19 cellular contexts compared by ENCODE assay signal in genomic region chr4:3267576-3268394, GRCh38. TPM values are rescaled to one million over a fixed set of nuclear protein-coding genes. Genes with fewer than 3 reads are reported as not detected.
DNase-seq lines count a peak whose midpoint lies in the region; ATAC-seq, FAIRE-seq and TF ChIP-seq lines count a peak whose summit lies in the region.
"Had no signal": no experiment of that assay in that cellular context is flagged by ENCODE, and none has a peak within 500 bp of the region (broad histone marks: within the 10 kb centered on the region; RNA-seq: fewer than 3 reads in every experiment).

No MANE protein-coding gene starts in this region.

- no peak for TF ChIP-seq CTCF in foreskin keratinocyte (conservative IDR thresholded peaks at IDR 0.05)

- H2AFZ ChIP-seq in trophoblast cell (ENCODE audit: insufficient read depth, low read length, poor library complexity): no peak overlapping the region

- no peak overlapping the region for H3K4me3 ChIP-seq in trophoblast cell (ENCODE audit: low read depth, low read length)
- H3K4me3 ChIP-seq: lower lobe of right lung had no signal

- H3K79me1 ChIP-seq in trophoblast cell (ENCODE audit: low read length): no peaks in the 10 kb centered on the region

- no peaks in the 10 kb centered on the region for H3K36me3 ChIP-seq in trophoblast cell (ENCODE audit: control insufficient read depth in 1 of 2, insufficient read depth in 2 of 2, low read length in 2 of 2)
- H3K36me3 ChIP-seq: brain microvascular endothelial cell, lower lobe of right lung, neutrophil had no signal

- no peak overlapping the region for H3K27ac ChIP-seq in foreskin keratinocyte
- H3K27ac ChIP-seq in trophoblast cell (ENCODE audit: low read depth, low read length): no peak overlapping the region
- H3K27ac ChIP-seq: 22Rv1, brain microvascular endothelial cell, lower lobe of right lung, neutrophil had no signal

- no peak overlapping the region for H4K12ac ChIP-seq in trophoblast cell (ENCODE audit: low read depth, low read length)

- H3K27me3 ChIP-seq in foreskin keratinocyte (peaks cover 23% of the 10 kb centered on the region), trophoblast cell (ENCODE audit: insufficient read depth, low read length) (no peaks in the 10 kb centered on the region)
- H3K27me3 ChIP-seq: brain microvascular endothelial cell, neutrophil had no signal

- no peak overlapping the region for H3K4me3 Mint-ChIP-seq in activated naive CD8-positive, alpha-beta T cell treated with anti-CD3 and anti-CD28 coated beads for 36 hours
- H3K4me3 Mint-ChIP-seq: activated naive CD8-positive, alpha-beta T cell treated with anti-CD3 and anti-CD28 coated beads, Interleukin-2, amount 50 U/mL, for 24 hours; immature natural killer cell had no signal

- H2BK120ac ChIP-seq in trophoblast cell (ENCODE audit: insufficient read depth, low read length, poor library complexity): no peak overlapping the region

- H3K79me2 ChIP-seq in trophoblast cell (ENCODE audit: control insufficient read depth, insufficient read depth, low read length, poor library complexity): no peaks in the 10 kb centered on the region

- H2BK12ac ChIP-seq in trophoblast cell (ENCODE audit: low read length): no peak overlapping the region

- H3K4me1 ChIP-seq in foreskin keratinocyte: no peaks in the 10 kb centered on the region
- peaks cover 0 to 6% of the 10 kb centered on the region in 2 experiments for H3K4me1 ChIP-seq in trophoblast cell (ENCODE audit: control insufficient read depth in 1 of 2, insufficient read depth in 2 of 2, low read length in 2 of 2)
- H3K4me1 ChIP-seq: lower lobe of right lung had no signal

- no peaks in the 10 kb centered on the region for H3K36me3 Mint-ChIP-seq in activated naive CD8-positive, alpha-beta T cell treated with anti-CD3 and anti-CD28 coated beads for 36 hours
- H3K36me3 Mint-ChIP-seq: immature natural killer cell had no signal

- DNase-seq in NCI-H1417 (lab: John Stamatoyannopoulos, UW) (peak; percentile 22 to 28 (median 22)), NCI-H1417 treated with DMSO at 0.1 percent for 48 hours (lab: John Stamatoyannopoulos, UW) (no peak), NCI-H69 (lab: John Stamatoyannopoulos, UW) (peak; percentile 57), foreskin keratinocyte (no peak), trophoblast cell (peak; percentile 76 to 88), SIG-M5 (lab: John Stamatoyannopoulos, UW) (no peak), GM12891 (ENCODE audit: insufficient read length, low spot score) (no peak)
- no peak for DNase-seq in activated naive CD8-positive, alpha-beta T cell treated with anti-CD3 and anti-CD28 coated beads for 36 hours
- DNase-seq: activated CD4-positive, alpha-beta T cell treated with anti-CD3 and anti-CD28 coated beads for 4 hours; activated naive CD8-positive, alpha-beta T cell treated with anti-CD3 and anti-CD28 coated beads, Interleukin-2, amount 50 U/mL, for 24 hours; brain microvascular endothelial cell; immature natural killer cell; lower lobe of right lung; NCI-H2107; NCI-H524 had no signal

- no peak for TF ChIP-seq POLR2A in GM12891 (IDR thresholded peaks at IDR 0.05; ENCODE audit: low read depth, low read length)

- H3K9me3 Mint-ChIP-seq in activated naive CD8-positive, alpha-beta T cell treated with anti-CD3 and anti-CD28 coated beads for 36 hours: no peaks in the 10 kb centered on the region
- H3K9me3 Mint-ChIP-seq: activated naive CD8-positive, alpha-beta T cell treated with anti-CD3 and anti-CD28 coated beads, Interleukin-2, amount 50 U/mL, for 24 hours; activated T-helper 2 cell treated with anti-CD3 and anti-CD28 coated beads, Interferon-gamma antibody, Interleukin-2, Interleukin-4, amounts not matched to agents 10 μg/mL and 5 μg/mL and 100 μg/mL, durations not matched to agents 14 hours and 24 hours and 36 hours had no signal

- no peak for FAIRE-seq in GM12891 (lab: Jason Lieb, UNC)
- FAIRE-seq: urothelium cell line had no signal

- H3K4me1 Mint-ChIP-seq in activated naive CD8-positive, alpha-beta T cell treated with anti-CD3 and anti-CD28 coated beads for 36 hours: no peaks in the 10 kb centered on the region
- H3K4me1 Mint-ChIP-seq: activated naive CD8-positive, alpha-beta T cell treated with anti-CD3 and anti-CD28 coated beads, Interleukin-2, amount 50 U/mL, for 24 hours; immature natural killer cell had no signal

- no peak overlapping the region for H4K8ac ChIP-seq in trophoblast cell (ENCODE audit: low read depth, low read length)

- peak; percentile 33 for ATAC-seq in foreskin keratinocyte
- ATAC-seq: activated naive CD8-positive, alpha-beta T cell treated with anti-CD3 and anti-CD28 coated beads, Interleukin-2, amount 50 U/mL, for 24 hours had no signal

- no peaks in the 10 kb centered on the region for H3K27me3 Mint-ChIP-seq in activated naive CD8-positive, alpha-beta T cell treated with anti-CD3 and anti-CD28 coated beads for 36 hours
- H3K27me3 Mint-ChIP-seq: activated naive CD8-positive, alpha-beta T cell treated with anti-CD3 and anti-CD28 coated beads, Interleukin-2, amount 50 U/mL, for 24 hours had no signal

- no peak overlapping the region for H2BK5ac ChIP-seq in trophoblast cell (ENCODE audit: low read depth, low read length, poor library complexity)

- H4K91ac ChIP-seq in trophoblast cell (ENCODE audit: low read depth, low read length): no peak overlapping the region

- no peak overlapping the region for H3K4ac ChIP-seq in trophoblast cell (ENCODE audit: low read depth, low read length)

- H3K14ac ChIP-seq in trophoblast cell (ENCODE audit: low read length): no peak overlapping the region

- H3K9ac ChIP-seq in trophoblast cell (ENCODE audit: low read length): no peak overlapping the region

- H3K4me2 ChIP-seq in trophoblast cell (ENCODE audit: low read length): no peak overlapping the region

- H2AK5ac ChIP-seq in trophoblast cell (ENCODE audit: low read length): no peak overlapping the region

- WGBS in trophoblast cell (ENCODE audit: extremely low coverage, insufficient coverage, insufficient read length): no CpG with 5 or more reads among the region's 18 CpGs

- no peak overlapping the region for H3K27ac Mint-ChIP-seq in activated naive CD8-positive, alpha-beta T cell treated with anti-CD3 and anti-CD28 coated beads for 36 hours
- H3K27ac Mint-ChIP-seq: activated naive CD8-positive, alpha-beta T cell treated with anti-CD3 and anti-CD28 coated beads, Interleukin-2, amount 50 U/mL, for 24 hours; activated T-helper 2 cell treated with anti-CD3 and anti-CD28 coated beads, Interferon-gamma antibody, Interleukin-2, Interleukin-4, amounts not matched to agents 10 μg/mL and 5 μg/mL and 100 μg/mL, durations not matched to agents 14 hours and 24 hours and 36 hours; immature natural killer cell had no signal

- H3K18ac ChIP-seq in trophoblast cell (ENCODE audit: low read length): no peak overlapping the region

- no peaks in the 10 kb centered on the region for H3K9me3 ChIP-seq in trophoblast cell (ENCODE audit: insufficient read depth, low read depth, low read length)
- H3K9me3 ChIP-seq: lower lobe of right lung, neutrophil had no signal

- H3K23ac ChIP-seq in trophoblast cell (ENCODE audit: low read length): no peak overlapping the region

TF ChIP-seq in GM12891, 5 proteins besides CTCF, POLR2A, EP300 and RAD21:
- TF ChIP-seq TAF1 (IDR thresholded peaks at IDR 0.05; ENCODE audit: low read depth, low read length) (no peak), PAX5 (IDR thresholded peaks at IDR 0.05; ENCODE audit: insufficient read depth, low read length, severe bottlenecking) (no peak), POU2F2 (IDR thresholded peaks at IDR 0.05; ENCODE audit: low read depth, low read length) (no peak), SPI1 (IDR thresholded peaks at IDR 0.05; ENCODE audit: low read depth, low read length) (no peak), POLR2AphosphoS5 (IDR thresholded peaks at IDR 0.05; ENCODE audit: low read depth, low read length) (no peak)

RNA-seq across cellular contexts. Expression of gene MSANTD1, which starts 18.8 kb away (rescaled TPM):
- 0.07 TPM in 2 replicates for total RNA-seq in foreskin keratinocyte
- 0.02 and 0.04 TPM in 2 replicates for polyA plus RNA-seq in foreskin keratinocyte
- 0.15 and 0.23 TPM in 2 replicates for polyA plus RNA-seq in trophoblast cell (2013)
- total RNA-seq in activated naive CD8-positive, alpha-beta T cell treated with anti-CD3 and anti-CD28 coated beads for 36 hours: under 1 TPM; 0.24 to 0.37 TPM
- polyA plus RNA-seq in GM12891 (2012; ENCODE audit: low read depth, missing spikeins): 1.1 TPM
- polyA plus RNA-seq: immature natural killer cell had no signal

RNA-seq across cellular contexts. Expression of gene RGS12, which starts 25.0 kb away (rescaled TPM):
- total RNA-seq in foreskin keratinocyte: 26.7 and 39.4 TPM in 2 replicates
- polyA plus RNA-seq in foreskin keratinocyte: 17.1 and 22.1 TPM in 2 replicates
- 12.0 and 14.8 TPM in 2 replicates for polyA plus RNA-seq in trophoblast cell (2013)
- 1 to 10 TPM; 1.7 to 2.9 TPM for total RNA-seq in activated naive CD8-positive, alpha-beta T cell treated with anti-CD3 and anti-CD28 coated beads for 36 hours
- 3.9 TPM for polyA plus RNA-seq in GM12891 (2012; ENCODE audit: low read depth, missing spikeins)

Comparison
In these comparisons a context has a peak if more than half of its experiments do, and no peak if none do; other contexts are left out.
1. DNase-seq: peak in NCI-H1417 (3 of 3), NCI-H69 (single experiment) and trophoblast cell (2 of 2); none in NCI-H1417 treated with DMSO at 0.1 percent for 48 hours (single experiment), foreskin keratinocyte (0 of 2), activated naive CD8-positive, alpha-beta T cell treated with anti-CD3 and anti-CD28 coated beads for 36 hours (single experiment), SIG-M5 (single experiment) and GM12891 (single experiment).